ENCODE assay signal across 16 cellular contexts in the genomic region with DNA sequence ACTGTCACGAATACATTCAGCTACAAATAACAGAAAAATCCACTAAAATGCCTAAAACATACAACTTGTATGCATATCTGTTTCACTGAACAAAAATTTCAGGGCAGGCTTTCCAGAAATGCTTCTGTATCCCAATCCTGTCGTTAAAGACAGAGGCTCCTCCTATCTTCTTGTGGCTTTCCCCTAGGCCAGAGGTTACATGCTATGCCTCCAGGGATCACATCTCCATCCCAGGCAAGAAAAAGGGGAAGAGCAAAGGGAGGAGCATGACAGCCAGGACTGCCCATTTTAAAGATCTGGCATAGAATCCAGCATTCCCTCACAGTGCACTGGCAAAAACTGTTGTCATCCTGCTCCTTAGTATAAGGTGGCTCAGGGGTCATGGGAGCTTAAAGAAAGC.
"Had no signal": no experiment of that assay in that cellular context is flagged by ENCODE, and none has a peak within 500 bp of the region (broad histone marks: within the 10 kb centered on the region; RNA-seq: fewer than 3 reads in every experiment).

No MANE protein-coding gene starts in this region.

- H3K36me3 Mint-ChIP-seq: memory B cell; natural killer cell treated with Interleukin-12 subunit alpha and Interleukin-12 subunit beta and Interleukin-15 and Interleukin-18, amount 100 ng/mL, for 72 hours had no signal

- ATAC-seq: activated CD4-positive, CD25-positive, alpha-beta regulatory T cell treated with anti-CD3 and anti-CD28 coated beads, Interleukin-2, amount 50 U/mL, for 24 hours; effector memory CD8-positive, alpha-beta T cell; natural killer cell treated with Interleukin-12 subunit alpha and Interleukin-12 subunit beta and Interleukin-15 and Interleukin-18, amount 100 ng/mL, for 72 hours had no signal

- H3K4me3 Mint-ChIP-seq: effector memory CD8-positive, alpha-beta T cell; memory B cell; natural killer cell treated with Interleukin-12 subunit alpha and Interleukin-12 subunit beta and Interleukin-15 and Interleukin-18, amount 100 ng/mL, for 72 hours had no signal

- H3K36me3 ChIP-seq: left ventricle myocardium inferior, right atrium auricular region, stomach, thoracic aorta had no signal

- H3K9me3 Mint-ChIP-seq: effector memory CD8-positive, alpha-beta T cell; memory B cell had no signal

- H3K27ac Mint-ChIP-seq: effector memory CD8-positive, alpha-beta T cell; memory B cell; natural killer cell treated with Interleukin-12 subunit alpha and Interleukin-12 subunit beta and Interleukin-15 and Interleukin-18, amount 100 ng/mL, for 72 hours had no signal

- H3K27ac ChIP-seq: left ventricle myocardium inferior, right atrium auricular region, stomach, thoracic aorta had no signal

- H3K4me3 ChIP-seq: left ventricle myocardium inferior, right atrium auricular region, stomach, thoracic aorta had no signal

- H3K27me3 Mint-ChIP-seq: memory B cell; natural killer cell treated with Interleukin-12 subunit alpha and Interleukin-12 subunit beta and Interleukin-15 and Interleukin-18, amount 100 ng/mL, for 72 hours had no signal

- H3K27me3 ChIP-seq: right atrium auricular region, stomach had no signal

- DNase-seq: activated naive CD4-positive, alpha-beta T cell; aorta; cerebellar nuclear complex; dermis blood vessel endothelial cell; effector memory CD8-positive, alpha-beta T cell; hippocampal formation; kidney; left ventricle myocardium inferior; posterior cingulate gyrus; stomach; SW 1271 had no signal

- H3K4me1 ChIP-seq: left ventricle myocardium inferior, right atrium auricular region, stomach had no signal

- H3K9me3 ChIP-seq: right atrium auricular region, thoracic aorta had no signal
